1 cellular context compared by ENCODE assay signal in genomic region chr1:214261206-214262123, GRCh38.
TF ChIP-seq lines count a peak whose summit lies in the region.

No MANE protein-coding gene starts in this region.

TF ChIP-seq in HepG2, 621 proteins besides CTCF, POLR2A, EP300 and RAD21 (continued from another document and continues in another):
- TF ChIP-seq GATAD2A (CRISPR knock-in tag; IDR thresholded peaks at IDR 0.05): peak; percentile 69
- no peak for TF ChIP-seq SMYD3 (CRISPR knock-in tag; IDR thresholded peaks at IDR 0.05)
- no peak for TF ChIP-seq POGK (CRISPR knock-in tag; conservative IDR thresholded peaks at IDR 0.05)
- peak; percentile 16; the same call in 1 of the 2 replicates for TF ChIP-seq ZNF7 (CRISPR knock-in tag; IDR thresholded peaks at IDR 0.05)
- TF ChIP-seq GFI1 (CRISPR knock-in tag; IDR thresholded peaks at IDR 0.05; ENCODE audit: borderline replicate concordance): no peak
- no peak for TF ChIP-seq SNAI1 (CRISPR knock-in tag; IDR thresholded peaks at IDR 0.05; ENCODE audit: borderline replicate concordance)
- TF ChIP-seq, protein P1, sequence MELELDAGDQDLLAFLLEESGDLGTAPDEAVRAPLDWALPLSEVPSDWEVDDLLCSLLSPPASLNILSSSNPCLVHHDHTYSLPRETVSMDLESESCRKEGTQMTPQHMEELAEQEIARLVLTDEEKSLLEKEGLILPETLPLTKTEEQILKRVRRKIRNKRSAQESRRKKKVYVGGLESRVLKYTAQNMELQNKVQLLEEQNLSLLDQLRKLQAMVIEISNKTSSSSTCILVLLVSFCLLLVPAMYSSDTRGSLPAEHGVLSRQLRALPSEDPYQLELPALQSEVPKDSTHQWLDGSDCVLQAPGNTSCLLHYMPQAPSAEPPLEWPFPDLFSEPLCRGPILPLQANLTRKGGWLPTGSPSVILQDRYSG (CRISPR knock-in tag; IDR thresholded peaks at IDR 0.05): no peak
- TF ChIP-seq MTA3 (CRISPR knock-in tag; IDR thresholded peaks at IDR 0.05): no peak
- no peak for TF ChIP-seq PCBP1 (IDR thresholded peaks at IDR 0.05; ENCODE audit: borderline replicate concordance, low read depth, low read length)
- TF ChIP-seq POLR2AphosphoS5 (IDR thresholded peaks at IDR 0.05; ENCODE audit: low read depth, low read length): no peak
- no peak for TF ChIP-seq ZNF552 (CRISPR knock-in tag; IDR thresholded peaks at IDR 0.05; ENCODE audit: borderline replicate concordance)
- TF ChIP-seq FOSL2 (CRISPR knock-in tag; IDR thresholded peaks at IDR 0.05): peak; percentile 44; the same call in 1 of the 2 replicates
- TF ChIP-seq ZNF564 (CRISPR knock-in tag; IDR thresholded peaks at IDR 0.05): no peak
- TF ChIP-seq, protein P2, sequence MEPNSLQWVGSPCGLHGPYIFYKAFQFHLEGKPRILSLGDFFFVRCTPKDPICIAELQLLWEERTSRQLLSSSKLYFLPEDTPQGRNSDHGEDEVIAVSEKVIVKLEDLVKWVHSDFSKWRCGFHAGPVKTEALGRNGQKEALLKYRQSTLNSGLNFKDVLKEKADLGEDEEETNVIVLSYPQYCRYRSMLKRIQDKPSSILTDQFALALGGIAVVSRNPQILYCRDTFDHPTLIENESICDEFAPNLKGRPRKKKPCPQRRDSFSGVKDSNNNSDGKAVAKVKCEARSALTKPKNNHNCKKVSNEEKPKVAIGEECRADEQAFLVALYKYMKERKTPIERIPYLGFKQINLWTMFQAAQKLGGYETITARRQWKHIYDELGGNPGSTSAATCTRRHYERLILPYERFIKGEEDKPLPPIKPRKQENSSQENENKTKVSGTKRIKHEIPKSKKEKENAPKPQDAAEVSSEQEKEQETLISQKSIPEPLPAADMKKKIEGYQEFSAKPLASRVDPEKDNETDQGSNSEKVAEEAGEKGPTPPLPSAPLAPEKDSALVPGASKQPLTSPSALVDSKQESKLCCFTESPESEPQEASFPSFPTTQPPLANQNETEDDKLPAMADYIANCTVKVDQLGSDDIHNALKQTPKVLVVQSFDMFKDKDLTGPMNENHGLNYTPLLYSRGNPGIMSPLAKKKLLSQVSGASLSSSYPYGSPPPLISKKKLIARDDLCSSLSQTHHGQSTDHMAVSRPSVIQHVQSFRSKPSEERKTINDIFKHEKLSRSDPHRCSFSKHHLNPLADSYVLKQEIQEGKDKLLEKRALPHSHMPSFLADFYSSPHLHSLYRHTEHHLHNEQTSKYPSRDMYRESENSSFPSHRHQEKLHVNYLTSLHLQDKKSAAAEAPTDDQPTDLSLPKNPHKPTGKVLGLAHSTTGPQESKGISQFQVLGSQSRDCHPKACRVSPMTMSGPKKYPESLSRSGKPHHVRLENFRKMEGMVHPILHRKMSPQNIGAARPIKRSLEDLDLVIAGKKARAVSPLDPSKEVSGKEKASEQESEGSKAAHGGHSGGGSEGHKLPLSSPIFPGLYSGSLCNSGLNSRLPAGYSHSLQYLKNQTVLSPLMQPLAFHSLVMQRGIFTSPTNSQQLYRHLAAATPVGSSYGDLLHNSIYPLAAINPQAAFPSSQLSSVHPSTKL (CRISPR knock-in tag; IDR thresholded peaks at IDR 0.05): peak; percentile 52; the same call in 1 of the 2 replicates
- no peak for TF ChIP-seq ZNF180 (CRISPR knock-in tag; IDR thresholded peaks at IDR 0.05; ENCODE audit: borderline replicate concordance, low read depth)
- TF ChIP-seq ZNF124 (CRISPR knock-in tag; IDR thresholded peaks at IDR 0.05): no peak
- TF ChIP-seq NR2F2 (IDR thresholded peaks at IDR 0.05; ENCODE audit: borderline replicate concordance, low read depth): no peak
- TF ChIP-seq, protein P3, sequence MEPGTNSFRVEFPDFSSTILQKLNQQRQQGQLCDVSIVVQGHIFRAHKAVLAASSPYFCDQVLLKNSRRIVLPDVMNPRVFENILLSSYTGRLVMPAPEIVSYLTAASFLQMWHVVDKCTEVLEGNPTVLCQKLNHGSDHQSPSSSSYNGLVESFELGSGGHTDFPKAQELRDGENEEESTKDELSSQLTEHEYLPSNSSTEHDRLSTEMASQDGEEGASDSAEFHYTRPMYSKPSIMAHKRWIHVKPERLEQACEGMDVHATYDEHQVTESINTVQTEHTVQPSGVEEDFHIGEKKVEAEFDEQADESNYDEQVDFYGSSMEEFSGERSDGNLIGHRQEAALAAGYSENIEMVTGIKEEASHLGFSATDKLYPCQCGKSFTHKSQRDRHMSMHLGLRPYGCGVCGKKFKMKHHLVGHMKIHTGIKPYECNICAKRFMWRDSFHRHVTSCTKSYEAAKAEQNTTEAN (CRISPR knock-in tag; conservative IDR thresholded peaks at IDR 0.05): no peak
- TF ChIP-seq, protein P4, sequence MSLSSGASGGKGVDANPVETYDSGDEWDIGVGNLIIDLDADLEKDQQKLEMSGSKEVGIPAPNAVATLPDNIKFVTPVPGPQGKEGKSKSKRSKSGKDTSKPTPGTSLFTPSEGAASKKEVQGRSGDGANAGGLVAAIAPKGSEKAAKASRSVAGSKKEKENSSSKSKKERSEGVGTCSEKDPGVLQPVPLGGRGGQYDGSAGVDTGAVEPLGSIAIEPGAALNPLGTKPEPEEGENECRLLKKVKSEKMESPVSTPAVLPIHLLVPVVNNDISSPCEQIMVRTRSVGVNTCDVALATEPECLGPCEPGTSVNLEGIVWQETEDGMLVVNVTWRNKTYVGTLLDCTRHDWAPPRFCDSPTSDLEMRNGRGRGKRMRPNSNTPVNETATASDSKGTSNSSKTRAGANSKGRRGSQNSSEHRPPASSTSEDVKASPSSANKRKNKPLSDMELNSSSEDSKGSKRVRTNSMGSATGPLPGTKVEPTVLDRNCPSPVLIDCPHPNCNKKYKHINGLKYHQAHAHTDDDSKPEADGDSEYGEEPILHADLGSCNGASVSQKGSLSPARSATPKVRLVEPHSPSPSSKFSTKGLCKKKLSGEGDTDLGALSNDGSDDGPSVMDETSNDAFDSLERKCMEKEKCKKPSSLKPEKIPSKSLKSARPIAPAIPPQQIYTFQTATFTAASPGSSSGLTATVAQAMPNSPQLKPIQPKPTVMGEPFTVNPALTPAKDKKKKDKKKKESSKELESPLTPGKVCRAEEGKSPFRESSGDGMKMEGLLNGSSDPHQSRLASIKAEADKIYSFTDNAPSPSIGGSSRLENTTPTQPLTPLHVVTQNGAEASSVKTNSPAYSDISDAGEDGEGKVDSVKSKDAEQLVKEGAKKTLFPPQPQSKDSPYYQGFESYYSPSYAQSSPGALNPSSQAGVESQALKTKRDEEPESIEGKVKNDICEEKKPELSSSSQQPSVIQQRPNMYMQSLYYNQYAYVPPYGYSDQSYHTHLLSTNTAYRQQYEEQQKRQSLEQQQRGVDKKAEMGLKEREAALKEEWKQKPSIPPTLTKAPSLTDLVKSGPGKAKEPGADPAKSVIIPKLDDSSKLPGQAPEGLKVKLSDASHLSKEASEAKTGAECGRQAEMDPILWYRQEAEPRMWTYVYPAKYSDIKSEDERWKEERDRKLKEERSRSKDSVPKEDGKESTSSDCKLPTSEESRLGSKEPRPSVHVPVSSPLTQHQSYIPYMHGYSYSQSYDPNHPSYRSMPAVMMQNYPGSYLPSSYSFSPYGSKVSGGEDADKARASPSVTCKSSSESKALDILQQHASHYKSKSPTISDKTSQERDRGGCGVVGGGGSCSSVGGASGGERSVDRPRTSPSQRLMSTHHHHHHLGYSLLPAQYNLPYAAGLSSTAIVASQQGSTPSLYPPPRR (CRISPR knock-in tag; IDR thresholded peaks at IDR 0.05; ENCODE audit: borderline replicate concordance): no peak
- 0 out of 2 replicates have a peak, but pooled peaks have one; percentile 27 for TF ChIP-seq ZNF205 (CRISPR knock-in tag; IDR thresholded peaks at IDR 0.05)
- no peak for TF ChIP-seq CHCHD3 (CRISPR knock-in tag; IDR thresholded peaks at IDR 0.05)
- peak; percentile 20; the same call in 1 of the 2 replicates for TF ChIP-seq MED1 (CRISPR knock-in tag; IDR thresholded peaks at IDR 0.05)
- TF ChIP-seq PAX8 (CRISPR knock-in tag; IDR thresholded peaks at IDR 0.05; ENCODE audit: borderline replicate concordance): no peak
- TF ChIP-seq, protein P5, sequence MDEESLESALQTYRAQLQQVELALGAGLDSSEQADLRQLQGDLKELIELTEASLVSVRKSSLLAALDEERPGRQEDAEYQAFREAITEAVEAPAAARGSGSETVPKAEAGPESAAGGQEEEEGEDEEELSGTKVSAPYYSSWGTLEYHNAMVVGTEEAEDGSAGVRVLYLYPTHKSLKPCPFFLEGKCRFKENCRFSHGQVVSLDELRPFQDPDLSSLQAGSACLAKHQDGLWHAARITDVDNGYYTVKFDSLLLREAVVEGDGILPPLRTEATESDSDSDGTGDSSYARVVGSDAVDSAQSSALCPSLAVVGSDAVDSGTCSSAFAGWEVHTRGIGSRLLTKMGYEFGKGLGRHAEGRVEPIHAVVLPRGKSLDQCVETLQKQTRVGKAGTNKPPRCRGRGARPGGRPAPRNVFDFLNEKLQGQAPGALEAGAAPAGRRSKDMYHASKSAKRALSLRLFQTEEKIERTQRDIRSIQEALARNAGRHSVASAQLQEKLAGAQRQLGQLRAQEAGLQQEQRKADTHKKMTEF (CRISPR knock-in tag; IDR thresholded peaks at IDR 0.05): 0 out of 2 replicates have a peak, but pooled peaks have one; percentile 39
- TF ChIP-seq, protein P6, sequence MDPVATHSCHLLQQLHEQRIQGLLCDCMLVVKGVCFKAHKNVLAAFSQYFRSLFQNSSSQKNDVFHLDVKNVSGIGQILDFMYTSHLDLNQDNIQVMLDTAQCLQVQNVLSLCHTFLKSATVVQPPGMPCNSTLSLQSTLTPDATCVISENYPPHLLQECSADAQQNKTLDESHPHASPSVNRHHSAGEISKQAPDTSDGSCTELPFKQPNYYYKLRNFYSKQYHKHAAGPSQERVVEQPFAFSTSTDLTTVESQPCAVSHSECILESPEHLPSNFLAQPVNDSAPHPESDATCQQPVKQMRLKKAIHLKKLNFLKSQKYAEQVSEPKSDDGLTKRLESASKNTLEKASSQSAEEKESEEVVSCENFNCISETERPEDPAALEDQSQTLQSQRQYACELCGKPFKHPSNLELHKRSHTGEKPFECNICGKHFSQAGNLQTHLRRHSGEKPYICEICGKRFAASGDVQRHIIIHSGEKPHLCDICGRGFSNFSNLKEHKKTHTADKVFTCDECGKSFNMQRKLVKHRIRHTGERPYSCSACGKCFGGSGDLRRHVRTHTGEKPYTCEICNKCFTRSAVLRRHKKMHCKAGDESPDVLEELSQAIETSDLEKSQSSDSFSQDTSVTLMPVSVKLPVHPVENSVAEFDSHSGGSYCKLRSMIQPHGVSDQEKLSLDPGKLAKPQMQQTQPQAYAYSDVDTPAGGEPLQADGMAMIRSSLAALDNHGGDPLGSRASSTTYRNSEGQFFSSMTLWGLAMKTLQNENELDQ (CRISPR knock-in tag; IDR thresholded peaks at IDR 0.05; ENCODE audit: borderline replicate concordance): no peak
- TF ChIP-seq ZNF121 (CRISPR knock-in tag; IDR thresholded peaks at IDR 0.05): no peak
- no peak for TF ChIP-seq ZNF607 (CRISPR knock-in tag; IDR thresholded peaks at IDR 0.05; ENCODE audit: borderline replicate concordance)
- TF ChIP-seq ZNF484 (CRISPR knock-in tag; IDR thresholded peaks at IDR 0.05; ENCODE audit: borderline replicate concordance, low read depth): no peak
- TF ChIP-seq, protein P7, sequence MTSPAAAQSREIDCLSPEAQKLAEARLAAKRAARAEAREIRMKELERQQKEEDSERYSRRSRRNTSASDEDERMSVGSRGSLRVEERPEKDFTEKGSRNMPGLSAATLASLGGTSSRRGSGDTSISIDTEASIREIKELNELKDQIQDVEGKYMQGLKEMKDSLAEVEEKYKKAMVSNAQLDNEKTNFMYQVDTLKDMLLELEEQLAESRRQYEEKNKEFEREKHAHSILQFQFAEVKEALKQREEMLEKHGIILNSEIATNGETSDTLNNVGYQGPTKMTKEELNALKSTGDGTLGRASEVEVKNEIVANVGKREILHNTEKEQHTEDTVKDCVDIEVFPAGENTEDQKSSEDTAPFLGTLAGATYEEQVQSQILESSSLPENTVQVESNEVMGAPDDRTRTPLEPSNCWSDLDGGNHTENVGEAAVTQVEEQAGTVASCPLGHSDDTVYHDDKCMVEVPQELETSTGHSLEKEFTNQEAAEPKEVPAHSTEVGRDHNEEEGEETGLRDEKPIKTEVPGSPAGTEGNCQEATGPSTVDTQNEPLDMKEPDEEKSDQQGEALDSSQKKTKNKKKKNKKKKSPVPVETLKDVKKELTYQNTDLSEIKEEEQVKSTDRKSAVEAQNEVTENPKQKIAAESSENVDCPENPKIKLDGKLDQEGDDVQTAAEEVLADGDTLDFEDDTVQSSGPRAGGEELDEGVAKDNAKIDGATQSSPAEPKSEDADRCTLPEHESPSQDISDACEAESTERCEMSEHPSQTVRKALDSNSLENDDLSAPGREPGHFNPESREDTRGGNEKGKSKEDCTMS (CRISPR knock-in tag; conservative IDR thresholded peaks at IDR 0.05): no peak
- no peak for TF ChIP-seq FLYWCH1 (CRISPR knock-in tag; IDR thresholded peaks at IDR 0.05)
- no peak for TF ChIP-seq MED13 (CRISPR knock-in tag; IDR thresholded peaks at IDR 0.05)
- TF ChIP-seq ZKSCAN5 (CRISPR knock-in tag; IDR thresholded peaks at IDR 0.05): no peak
- TF ChIP-seq ZC3H4 (CRISPR knock-in tag; IDR thresholded peaks at IDR 0.05; ENCODE audit: borderline replicate concordance): no peak
- TF ChIP-seq BATF2 (CRISPR knock-in tag; IDR thresholded peaks at IDR 0.05): no peak
- no peak for TF ChIP-seq ZNF292 (CRISPR knock-in tag; IDR thresholded peaks at IDR 0.05; ENCODE audit: borderline replicate concordance, low read depth)
- TF ChIP-seq THAP11 (CRISPR knock-in tag; IDR thresholded peaks at IDR 0.05): no peak
- TF ChIP-seq NCOR1 (IDR thresholded peaks at IDR 0.05; ENCODE audit: borderline replicate concordance, low read length): no peak
- no peak for TF ChIP-seq PAWR (CRISPR knock-in tag; IDR thresholded peaks at IDR 0.05; ENCODE audit: borderline replicate concordance)
- peak; percentile 34; the same call in 1 of the 2 replicates for TF ChIP-seq IKZF5 (CRISPR knock-in tag; IDR thresholded peaks at IDR 0.05)
